1 cellular context compared by ENCODE assay signal in genomic region chr17:82449883-82450356, GRCh38.
TF ChIP-seq lines count a peak whose summit lies in the region.

No MANE protein-coding gene starts in this region.

TF ChIP-seq in GM12878, 131 proteins besides CTCF, POLR2A, EP300 and RAD21:
- TF ChIP-seq YBX1 (IDR thresholded peaks at IDR 0.05) (no peak), CHD2 (IDR thresholded peaks at IDR 0.05; ENCODE audit: borderline replicate concordance, low read depth, low read length) (no peak), DPF2 (IDR thresholded peaks at IDR 0.05) (peak; percentile 5; the same call in 1 of the 2 replicates), POLR2AphosphoS2 (IDR thresholded peaks at IDR 0.05; ENCODE audit: low read depth, low read length) (0 out of 2 replicates have a peak, but pooled peaks have one; percentile 65), TARDBP (IDR thresholded peaks at IDR 0.05; ENCODE audit: borderline replicate concordance) (0 out of 2 replicates have a peak, but pooled peaks have one; percentile 20)
- TF ChIP-seq, protein P1, sequence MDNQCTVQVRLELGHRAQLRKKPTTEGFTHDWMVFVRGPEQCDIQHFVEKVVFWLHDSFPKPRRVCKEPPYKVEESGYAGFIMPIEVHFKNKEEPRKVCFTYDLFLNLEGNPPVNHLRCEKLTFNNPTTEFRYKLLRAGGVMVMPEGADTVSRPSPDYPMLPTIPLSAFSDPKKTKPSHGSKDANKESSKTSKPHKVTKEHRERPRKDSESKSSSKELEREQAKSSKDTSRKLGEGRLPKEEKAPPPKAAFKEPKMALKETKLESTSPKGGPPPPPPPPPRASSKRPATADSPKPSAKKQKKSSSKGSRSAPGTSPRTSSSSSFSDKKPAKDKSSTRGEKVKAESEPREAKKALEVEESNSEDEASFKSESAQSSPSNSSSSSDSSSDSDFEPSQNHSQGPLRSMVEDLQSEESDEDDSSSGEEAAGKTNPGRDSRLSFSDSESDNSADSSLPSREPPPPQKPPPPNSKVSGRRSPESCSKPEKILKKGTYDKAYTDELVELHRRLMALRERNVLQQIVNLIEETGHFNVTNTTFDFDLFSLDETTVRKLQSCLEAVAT (IDR thresholded peaks at IDR 0.05), result peak; percentile 31; the same call in 1 of the 2 replicates
